9 cellular contexts compared by ENCODE assay signal in the genomic region with DNA sequence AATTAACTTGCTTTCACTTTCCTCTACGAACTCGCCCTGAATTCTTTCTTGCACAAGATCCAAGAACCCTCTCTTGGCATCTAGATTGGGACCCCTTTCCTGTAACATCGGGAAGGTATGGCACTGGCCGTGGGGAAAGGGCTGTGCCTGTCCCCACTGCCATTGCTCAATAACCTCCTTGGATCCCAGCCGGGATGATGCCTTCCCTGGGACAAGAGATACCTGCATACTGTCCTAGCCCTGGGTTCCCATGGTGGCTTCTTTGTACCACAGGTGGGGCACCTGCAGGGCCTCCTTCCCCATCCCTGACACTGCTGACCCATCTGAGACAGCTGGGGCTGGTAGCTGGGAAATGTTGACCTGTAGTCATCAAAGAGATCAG. TPM values are rescaled to one million over a fixed set of nuclear protein-coding genes. Genes with fewer than 3 reads are reported as not detected.
"Had no signal": no experiment of that assay in that cellular context is flagged by ENCODE, and none has a peak within 500 bp of the region (broad histone marks: within the 10 kb centered on the region; RNA-seq: fewer than 3 reads in every experiment).

No MANE protein-coding gene starts in this region.

RNA-seq across cellular contexts. Expression of a gene that starts 4.9 kb away (rescaled TPM):
- total RNA-seq: activated B cell treated with CpG ODN at 0.5 μM for 24 hours; activated CD4-positive, alpha-beta memory T cell treated with anti-CD3 and anti-CD28 coated beads for 36 hours; activated naive CD4-positive, alpha-beta T cell treated with anti-CD3 and anti-CD28 coated beads for 36 hours; activated naive CD4-positive, alpha-beta T cell treated with anti-CD3 and anti-CD28 coated beads, Interleukin-2, amount 50 U/mL, for 72 hours; activated T-helper 1 cell treated with anti-CD3 and anti-CD28 coated beads, Interleukin-12 subunit alpha, Interleukin-12 subunit beta, Interleukin-2, Interleukin-4 antibody, amounts not matched to agents 30 ng/mL and 10 ng/mL and 1 ng/mL, durations not matched to agents 14 hours and 24 hours and 36 hours; Right ventricle myocardium inferior; SK-MEL-5; T-helper 17 cell had no signal
- polyA plus RNA-seq: IgD-negative memory B cell had no signal

RNA-seq across cellular contexts. Expression of a gene that starts 19.8 kb away (rescaled TPM):
- total RNA-seq: activated B cell treated with CpG ODN at 0.5 μM for 24 hours; activated CD4-positive, alpha-beta memory T cell treated with anti-CD3 and anti-CD28 coated beads for 36 hours; activated naive CD4-positive, alpha-beta T cell treated with anti-CD3 and anti-CD28 coated beads for 36 hours; activated naive CD4-positive, alpha-beta T cell treated with anti-CD3 and anti-CD28 coated beads, Interleukin-2, amount 50 U/mL, for 72 hours; activated T-helper 1 cell treated with anti-CD3 and anti-CD28 coated beads, Interleukin-12 subunit alpha, Interleukin-12 subunit beta, Interleukin-2, Interleukin-4 antibody, amounts not matched to agents 30 ng/mL and 10 ng/mL and 1 ng/mL, durations not matched to agents 14 hours and 24 hours and 36 hours; Right ventricle myocardium inferior; SK-MEL-5; T-helper 17 cell had no signal
- polyA plus RNA-seq: IgD-negative memory B cell had no signal
